Comparison of ENCODE assay signal across 9 cellular contexts in genomic region chr7:102404005-102404861, GRCh38. TPM values are rescaled to one million over a fixed set of nuclear protein-coding genes. Genes with fewer than 3 reads are reported as not detected.
DNase-seq lines count a peak whose midpoint lies in the region; ATAC-seq and TF ChIP-seq lines count a peak whose summit lies in the region.
"Had no signal": no experiment of that assay in that cellular context is flagged by ENCODE, and none has a peak within 500 bp of the region (broad histone marks: within the 10 kb centered on the region; RNA-seq: fewer than 3 reads in every experiment).

No MANE protein-coding gene starts in this region.

- H3K4me2 ChIP-seq in BLaER1 = peak overlapping the region; percentile 43

- peak; percentile 26 for TF ChIP-seq CTCF in coronary artery (IDR thresholded peaks at IDR 0.05)
- TF ChIP-seq CTCF in uterus (IDR thresholded peaks at IDR 0.05) = peak; percentile 28 to 51 (median 39)

- H3K36me3 Mint-ChIP-seq in T-helper 2 cell treated with Interferon-gamma antibody and Interleukin-4, amounts not matched to agents 5 μg/mL and 100 μg/mL, for 36 hours (ENCODE audit: low read depth) = peaks cover 54% of the 10 kb centered on the region

- DNase-seq in NCI-H1694 treated with DMSO at 0.1 percent for 48 hours (lab: John Stamatoyannopoulos, UW) (peak; percentile 64), coronary artery (ENCODE audit: low spot score) (no peak), medulla oblongata (ENCODE audit: extremely low spot score) (peak; percentile 48), uterus (no peak)
- DNase-seq in T-helper 2 cell treated with Interferon-gamma antibody and Interleukin-4, amounts not matched to agents 5 μg/mL and 100 μg/mL, for 36 hours (ENCODE audit: low spot score) = peak; percentile 34

- intact Hi-C loops in uterus (cut with DNase I; ENCODE audit: low total_unique reads) = no loop called here

- H3K27me3 ChIP-seq in BLaER1 (no peaks in the 10 kb centered on the region), uterus (no peaks in the 10 kb centered on the region)

- H3K4me1 Mint-ChIP-seq in T-helper 2 cell treated with Interferon-gamma antibody and Interleukin-4, amounts not matched to agents 5 μg/mL and 100 μg/mL, for 36 hours (ENCODE audit: low read depth) = peaks cover 7% of the 10 kb centered on the region

- peaks cover 93% of the 10 kb centered on the region for H3K36me3 ChIP-seq in BLaER1
- H3K36me3 ChIP-seq in uterus = no peaks in the 10 kb centered on the region

- H3K4me3 Mint-ChIP-seq in T-helper 2 cell treated with Interferon-gamma antibody and Interleukin-4, amounts not matched to agents 5 μg/mL and 100 μg/mL, for 36 hours = no peak overlapping the region

- H3K9ac ChIP-seq in BLaER1 = no peak overlapping the region; the same call in 1 of the 2 replicates

- no peaks in the 10 kb centered on the region for H3K9me3 Mint-ChIP-seq in T-helper 2 cell treated with Interferon-gamma antibody and Interleukin-4, amounts not matched to agents 5 μg/mL and 100 μg/mL, for 36 hours

- H3K4me3 ChIP-seq in BLaER1 (no peak overlapping the region), coronary artery (no peak overlapping the region), uterus (no peak overlapping the region)
- H3K4me3 ChIP-seq: skin epidermis had no signal

- H3K27ac ChIP-seq in BLaER1 (no peak overlapping the region), coronary artery (no peak overlapping the region), uterus (no peak overlapping the region)

- H3K9me3 ChIP-seq in BLaER1 = peaks cover 2% of the 10 kb centered on the region
- H3K9me3 ChIP-seq in uterus = no peaks in the 10 kb centered on the region

- peaks cover 36% of the 10 kb centered on the region for H4K20me1 ChIP-seq in BLaER1

- H3K27me3 Mint-ChIP-seq in T-helper 2 cell treated with Interferon-gamma antibody and Interleukin-4, amounts not matched to agents 5 μg/mL and 100 μg/mL, for 36 hours (ENCODE audit: low read depth) = no peaks in the 10 kb centered on the region

- ATAC-seq in GM18519 (IDR thresholded peaks at IDR 0.05; ENCODE audit: low FRiP score, unreplicated experiment) = peak; percentile 75
- peak; percentile 87 for ATAC-seq in HG02885 (IDR thresholded peaks at IDR 0.05; ENCODE audit: poor library complexity, unreplicated experiment)

- no peak for TF ChIP-seq POLR2A in uterus (IDR thresholded peaks at IDR 0.05)

- H3K27ac Mint-ChIP-seq in T-helper 2 cell treated with Interferon-gamma antibody and Interleukin-4, amounts not matched to agents 5 μg/mL and 100 μg/mL, for 36 hours = no peak overlapping the region

- H3K4me1 ChIP-seq in BLaER1 (peaks cover 33% of the 10 kb centered on the region), uterus (no peaks in the 10 kb centered on the region)

RNA-seq across cellular contexts. Expression of gene PRKRIP1, which starts 8.1 kb away (rescaled TPM):
- total RNA-seq in uterus = 10 to 100 TPM; 16.1 to 36.6 (median 25.4) TPM

RNA-seq across cellular contexts. Expression of gene ORAI2, which starts 29.1 kb away (rescaled TPM):
- 10 to 100 TPM; 15.6 to 48.9 (median 39.0) TPM for total RNA-seq in uterus

RNA-seq across cellular contexts. Expression of gene SPDYE6, which starts 48.0 kb away (rescaled TPM):
- total RNA-seq in uterus = not detected

Comparison
In these comparisons a context has a peak if more than half of its experiments do, and no peak if none do; other contexts are left out.
1. DNase-seq: peak in NCI-H1694 treated with DMSO at 0.1 percent for 48 hours (single experiment), T-helper 2 cell treated with Interferon-gamma antibody and Interleukin-4, amounts not matched to agents 5 μg/mL and 100 μg/mL, for 36 hours (single experiment) and medulla oblongata (single experiment); none in coronary artery (single experiment) and uterus (0 of 2).